11 cellular contexts compared by ENCODE assay signal in genomic region chr4:179989975-179990374, GRCh38.
DNase-seq lines count a peak whose midpoint lies in the region; ATAC-seq and TF ChIP-seq lines count a peak whose summit lies in the region.
"Had no signal": no experiment of that assay in that cellular context is flagged by ENCODE, and none has a peak within 500 bp of the region (broad histone marks: within the 10 kb centered on the region; RNA-seq: fewer than 3 reads in every experiment).

No MANE protein-coding gene starts in this region.

- DNase-seq in epithelial cell of proximal tubule (ENCODE audit: low read depth) = peak; percentile 30
- no peak for DNase-seq in activated CD8-positive, alpha-beta T cell treated with anti-CD3 and anti-CD28 coated beads, Interleukin-2, amount 10 ng/mL, durations not matched to agents 7 days and 5 days
- no peak for DNase-seq in activated T-cell treated with anti-CD3 and anti-CD28 coated beads, Interleukin-2, amount 50 U/mL, for 48 hours
- DNase-seq in stimulated activated effector memory CD8-positive, alpha-beta T cell treated with anti-CD3 and anti-CD28 coated beads, Interleukin-12 subunit alpha, Interleukin-12 subunit beta, amount 100 ng/mL, for 72 hours (ENCODE audit: low spot score in 2 of 2) = no peak
- DNase-seq in NCI-H1694 (lab: John Stamatoyannopoulos, UW) = no peak
- DNase-seq: CD4-positive, alpha-beta memory T cell; head of caudate nucleus; SJCRH30 had no signal

- ATAC-seq in GM18505 (IDR thresholded peaks at IDR 0.05; ENCODE audit: unreplicated experiment) = peak; percentile 100
- peak; percentile 100 for ATAC-seq in GM21737 (IDR thresholded peaks at IDR 0.05; ENCODE audit: unreplicated experiment)
- ATAC-seq in HG03442 (IDR thresholded peaks at IDR 0.05; ENCODE audit: unreplicated experiment) = peak; percentile 99
- ATAC-seq in activated CD8-positive, alpha-beta T cell treated with anti-CD3 and anti-CD28 coated beads, Interleukin-2, amount 10 ng/mL, durations not matched to agents 7 days and 5 days = no peak
- no peak for ATAC-seq in stimulated activated effector memory CD8-positive, alpha-beta T cell treated with anti-CD3 and anti-CD28 coated beads, Interleukin-12 subunit alpha, Interleukin-12 subunit beta, amount 100 ng/mL, for 72 hours

- POLR2A ChIA-PET in activated CD8-positive, alpha-beta T cell treated with anti-CD3 and anti-CD28 coated beads, Interleukin-2, amount 10 ng/mL, durations not matched to agents 7 days and 5 days (lab: Charles Lee) = no interaction called here

- TF ChIP-seq CTCF in epithelial cell of proximal tubule (conservative IDR thresholded peaks at IDR 0.05; ENCODE audit: low read depth, low read length) = no peak

- H3K4me3 Mint-ChIP-seq in activated CD8-positive, alpha-beta T cell treated with anti-CD3 and anti-CD28 coated beads, Interleukin-2, amount 10 ng/mL, durations not matched to agents 7 days and 5 days = no peak overlapping the region
- no peak overlapping the region for H3K4me3 Mint-ChIP-seq in stimulated activated effector memory CD8-positive, alpha-beta T cell treated with anti-CD3 and anti-CD28 coated beads, Interleukin-12 subunit alpha, Interleukin-12 subunit beta, amount 100 ng/mL, for 72 hours
- H3K4me3 Mint-ChIP-seq: CD4-positive, alpha-beta memory T cell had no signal

- CTCF ChIA-PET in activated CD8-positive, alpha-beta T cell treated with anti-CD3 and anti-CD28 coated beads, Interleukin-2, amount 10 ng/mL, durations not matched to agents 7 days and 5 days (lab: Charles Lee) = no interaction called here

- H3K9me3 Mint-ChIP-seq in activated CD8-positive, alpha-beta T cell treated with anti-CD3 and anti-CD28 coated beads, Interleukin-2, amount 10 ng/mL, durations not matched to agents 7 days and 5 days (ENCODE audit: insufficient read depth) = peaks cover 8% of the 10 kb centered on the region
- H3K9me3 Mint-ChIP-seq in stimulated activated effector memory CD8-positive, alpha-beta T cell treated with anti-CD3 and anti-CD28 coated beads, Interleukin-12 subunit alpha, Interleukin-12 subunit beta, amount 100 ng/mL, for 72 hours = peaks cover 15% of the 10 kb centered on the region

- H3K36me3 Mint-ChIP-seq in activated CD8-positive, alpha-beta T cell treated with anti-CD3 and anti-CD28 coated beads, Interleukin-2, amount 10 ng/mL, durations not matched to agents 7 days and 5 days (ENCODE audit: low read depth) = no peaks in the 10 kb centered on the region
- H3K36me3 Mint-ChIP-seq in stimulated activated effector memory CD8-positive, alpha-beta T cell treated with anti-CD3 and anti-CD28 coated beads, Interleukin-12 subunit alpha, Interleukin-12 subunit beta, amount 100 ng/mL, for 72 hours = no peaks in the 10 kb centered on the region
- H3K36me3 Mint-ChIP-seq: CD4-positive, alpha-beta memory T cell had no signal

- no peaks in the 10 kb centered on the region for H3K27me3 Mint-ChIP-seq in activated CD8-positive, alpha-beta T cell treated with anti-CD3 and anti-CD28 coated beads, Interleukin-2, amount 10 ng/mL, durations not matched to agents 7 days and 5 days (ENCODE audit: low read depth)
- H3K27me3 Mint-ChIP-seq: CD4-positive, alpha-beta memory T cell had no signal

- no peak overlapping the region for H3K27ac Mint-ChIP-seq in activated CD8-positive, alpha-beta T cell treated with anti-CD3 and anti-CD28 coated beads, Interleukin-2, amount 10 ng/mL, durations not matched to agents 7 days and 5 days
- H3K27ac Mint-ChIP-seq in stimulated activated effector memory CD8-positive, alpha-beta T cell treated with anti-CD3 and anti-CD28 coated beads, Interleukin-12 subunit alpha, Interleukin-12 subunit beta, amount 100 ng/mL, for 72 hours = no peak overlapping the region
- H3K27ac Mint-ChIP-seq: CD4-positive, alpha-beta memory T cell had no signal

- no peaks in the 10 kb centered on the region for H3K4me1 Mint-ChIP-seq in activated CD8-positive, alpha-beta T cell treated with anti-CD3 and anti-CD28 coated beads, Interleukin-2, amount 10 ng/mL, durations not matched to agents 7 days and 5 days (ENCODE audit: low read depth)
- H3K4me1 Mint-ChIP-seq in stimulated activated effector memory CD8-positive, alpha-beta T cell treated with anti-CD3 and anti-CD28 coated beads, Interleukin-12 subunit alpha, Interleukin-12 subunit beta, amount 100 ng/mL, for 72 hours = no peaks in the 10 kb centered on the region
- H3K4me1 Mint-ChIP-seq: CD4-positive, alpha-beta memory T cell had no signal

- no peak for TF ChIP-seq POLR2A in GM18505 (IDR thresholded peaks at IDR 0.05; ENCODE audit: borderline replicate concordance, extremely low read depth, insufficient read depth, insufficient read length)

- no peak overlapping the region for H3K4me3 ChIP-seq in epithelial cell of proximal tubule (ENCODE audit: low read depth, low read length)
- H3K4me3 ChIP-seq: SJCRH30 had no signal

Comparison
In these comparisons a context has a peak if more than half of its experiments do, and no peak if none do; other contexts are left out.
1. ATAC-seq: peak in GM18505 (single experiment), GM21737 (single experiment) and HG03442 (single experiment); none in activated CD8-positive, alpha-beta T cell treated with anti-CD3 and anti-CD28 coated beads, Interleukin-2, amount 10 ng/mL, durations not matched to agents 7 days and 5 days (single experiment) and stimulated activated effector memory CD8-positive, alpha-beta T cell treated with anti-CD3 and anti-CD28 coated beads, Interleukin-12 subunit alpha, Interleukin-12 subunit beta, amount 100 ng/mL, for 72 hours (single experiment).